ENCODE assay signal across 20 cellular contexts in the genomic region with DNA sequence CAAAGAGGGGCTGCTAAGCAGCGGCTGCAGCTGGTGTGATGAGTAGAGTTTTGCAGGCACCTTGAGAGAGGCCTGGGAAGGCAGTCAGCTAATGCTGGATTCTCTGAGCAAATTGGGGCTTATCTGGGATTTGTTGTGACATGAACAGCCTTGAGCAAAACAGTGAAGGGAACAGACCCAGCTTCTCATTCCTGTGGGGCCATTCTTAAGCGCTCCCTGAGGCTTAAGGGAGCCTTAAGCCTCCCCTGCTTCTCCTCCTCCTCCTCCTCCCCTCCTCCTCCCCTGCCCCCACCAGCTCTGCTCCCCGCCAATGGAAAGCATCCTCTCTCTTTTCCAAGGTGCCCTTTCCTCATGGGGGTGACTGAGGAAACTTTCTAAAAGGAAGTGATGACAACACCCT. TPM values are rescaled to one million over a fixed set of nuclear protein-coding genes. Genes with fewer than 3 reads are reported as not detected.
"Had no signal": no experiment of that assay in that cellular context is flagged by ENCODE, and none has a peak within 500 bp of the region (broad histone marks: within the 10 kb centered on the region; RNA-seq: fewer than 3 reads in every experiment).

No MANE protein-coding gene starts in this region.

- H3K9me3 Mint-ChIP-seq: activated naive CD4-positive, alpha-beta T cell treated with anti-CD3 and anti-CD28 coated beads, Interleukin-2, amount 50 U/mL, for 72 hours; natural killer cell; T-helper 1 cell treated with Interleukin-12 subunit alpha and Interleukin-12 subunit beta and Interleukin-4 antibody, amounts not matched to agents 30 μg/mL and 1 μg/mL, for 36 hours had no signal

- H3K4me1 ChIP-seq: breast epithelium, uterus had no signal

- H3K36me3 ChIP-seq: breast epithelium, gastroesophageal sphincter, thoracic aorta, uterus had no signal

- H3K27me3 ChIP-seq: breast epithelium, gastroesophageal sphincter, uterus had no signal

- ATAC-seq: activated naive CD4-positive, alpha-beta T cell treated with anti-CD3 and anti-CD28 coated beads, Interleukin-2, amount 50 U/mL, for 72 hours; gastroesophageal sphincter; mucosa of descending colon; natural killer cell; SK-N-SH treated with all-trans-retinoic acid at 6 μM for 48 hours; stimulated activated naive CD8-positive, alpha-beta T cell treated with anti-CD3 and anti-CD28 coated beads, Interleukin-15, Interleukin-2, amounts not matched to agents 100 U/mL and 50 U/mL, for 24 hours had no signal

- H3K4me3 Mint-ChIP-seq: natural killer cell; T-helper 1 cell treated with Interleukin-12 subunit alpha and Interleukin-12 subunit beta and Interleukin-4 antibody, amounts not matched to agents 30 μg/mL and 1 μg/mL, for 36 hours had no signal

- H3K9me3 ChIP-seq: breast epithelium, gastroesophageal sphincter, mucosa of descending colon, thoracic aorta, uterus had no signal

- H3K27ac Mint-ChIP-seq: natural killer cell; T-helper 1 cell treated with Interleukin-12 subunit alpha and Interleukin-12 subunit beta and Interleukin-4 antibody, amounts not matched to agents 30 μg/mL and 1 μg/mL, for 36 hours had no signal

- H3K4me3 ChIP-seq: breast epithelium, gastroesophageal sphincter, lung, mucosa of descending colon, thoracic aorta, uterus had no signal

- H3K27ac ChIP-seq: gastroesophageal sphincter, thoracic aorta, uterus had no signal

- DNase-seq: activated CD4-positive, alpha-beta T cell treated with anti-CD3 and anti-CD28 coated beads, Interleukin-2, amount 50 U/mL, for 1 hour; activated CD4-positive, CD25-positive, alpha-beta regulatory T cell; activated effector memory CD4-positive, alpha-beta T cell treated with Interleukin-2 at 50 U/mL for 16 hours; anterior cingulate cortex; mucosa of descending colon; natural killer cell; stimulated activated CD4-positive, alpha-beta T cell treated with anti-CD3 and anti-CD28 coated beads, Interleukin-4, amount 100 ng/mL, for 1 hour; stimulated activated CD8-positive, alpha-beta memory T cell treated with anti-CD3 and anti-CD28 coated beads, Interleukin-4, amount 100 ng/mL, for 48 hours; stimulated activated naive CD8-positive, alpha-beta T cell treated with anti-CD3 and anti-CD28 coated beads, Interleukin-15, Interleukin-2, amounts not matched to agents 100 U/mL and 50 U/mL, for 24 hours; uterus had no signal

- H3K36me3 Mint-ChIP-seq: natural killer cell had no signal

RNA-seq across cellular contexts. Expression of gene HMGCS2, which starts 21.3 kb away (rescaled TPM):
- total RNA-seq: activated naive CD4-positive, alpha-beta T cell treated with anti-CD3 and anti-CD28 coated beads, Interleukin-2, amount 50 U/mL, for 72 hours; chondrocyte; dermis microvascular lymphatic vessel endothelial cell; natural killer cell; pulmonary artery endothelial cell had no signal
